Comparison of ENCODE assay signal across 20 cellular contexts in genomic region chr6:105789935-105790334, GRCh38.
"Had no signal": no experiment of that assay in that cellular context is flagged by ENCODE, and none has a peak within 500 bp of the region (broad histone marks: within the 10 kb centered on the region; RNA-seq: fewer than 3 reads in every experiment).

No MANE protein-coding gene starts in this region.

- ATAC-seq: activated CD4-positive, alpha-beta T cell treated with anti-CD3 and anti-CD28 coated beads for 36 hours; activated T-helper 17 cell treated with anti-CD3 and anti-CD28 coated beads, Interleukin-2, amount 50 U/mL, for 72 hours had no signal

- H3K27ac ChIP-seq: WERI-Rb-1 had no signal

- H3K36me3 ChIP-seq: WERI-Rb-1 had no signal

- DNase-seq: activated CD4-positive, alpha-beta memory T cell treated with anti-CD3 and anti-CD28 coated beads, Interleukin-2, amount 10 ng/mL, durations not matched to agents 7 days and 5 days; activated CD4-positive, alpha-beta T cell treated with anti-CD3 and anti-CD28 coated beads for 36 hours; activated CD4-positive, alpha-beta T cell treated with anti-CD3 and anti-CD28 coated beads, Interleukin-2, amount 50 U/mL, for 1 hour; activated gamma-delta T cell; activated naive CD4-positive, alpha-beta T cell treated with anti-CD3 and anti-CD28 coated beads for 36 hours; activated T-cell treated with anti-CD3 and anti-CD28 coated beads for 4 hours; activated T-cell treated with anti-CD3 and anti-CD28 coated beads, Interleukin-2, amount 50 U/mL, for 48 hours; amygdala; Karpas-422; MM.1S; NCI-H1105 treated with DMSO at 0.1 percent for 48 hours; NCI-H1930; NCI-H2171; NCI-H2227 treated with DMSO at 0.1 percent for 48 hours; NCI-H446 treated with DMSO at 0.1 percent for 48 hours; NCI-H526; SIG-M5; T-helper 1 cell; WERI-Rb-1 had no signal
